20 cellular contexts compared by ENCODE assay signal in the genomic region with DNA sequence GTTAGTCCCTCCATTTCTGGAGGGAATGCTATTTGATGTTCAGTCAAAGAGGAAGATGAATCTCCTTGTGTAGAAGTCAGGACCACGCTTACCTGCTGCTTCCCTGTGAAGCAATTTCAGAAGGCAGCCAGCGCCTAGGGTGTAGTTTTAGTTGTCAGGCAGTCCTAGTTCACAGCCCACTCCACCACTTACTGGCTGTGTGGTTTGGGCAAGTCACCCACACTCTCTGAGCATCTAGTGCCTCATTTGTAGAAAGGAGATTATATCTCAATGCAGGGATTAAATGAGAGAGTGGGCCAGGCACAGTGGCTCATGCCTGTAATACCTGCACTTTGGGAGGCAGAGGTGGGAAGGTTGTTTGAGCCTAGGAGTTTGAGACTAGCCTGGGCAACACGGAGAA. TPM values are rescaled to one million over a fixed set of nuclear protein-coding genes. Genes with fewer than 3 reads are reported as not detected.
"Had no signal": no experiment of that assay in that cellular context is flagged by ENCODE, and none has a peak within 500 bp of the region (broad histone marks: within the 10 kb centered on the region; RNA-seq: fewer than 3 reads in every experiment).

No MANE protein-coding gene starts in this region.

RNA-seq across cellular contexts. Expression of gene MT1H, which starts 2.6 kb away (rescaled TPM):
- total RNA-seq: natural killer cell, occipital lobe, osteoblast, pulmonary artery endothelial cell, right atrium auricular region, sciatic nerve, smooth muscle cell, spleen, temporal lobe, thoracic aorta, ureter, vagina had no signal
- polyA plus RNA-seq: neural cell, ovary, smooth muscle cell had no signal

RNA-seq across cellular contexts. Expression of gene MT1G, which starts 4.3 kb away (rescaled TPM):
- total RNA-seq: occipital lobe, osteoblast, pulmonary artery endothelial cell, smooth muscle cell, vagina had no signal
- polyA plus RNA-seq: neural cell, smooth muscle cell had no signal

RNA-seq across cellular contexts. Expression of gene MT1B, which starts 20.5 kb away (rescaled TPM):
- total RNA-seq: natural killer cell, occipital lobe, osteoblast, ovary, prostate gland, pulmonary artery endothelial cell, right atrium auricular region, sciatic nerve, smooth muscle cell, spleen, stomach, subcutaneous adipose tissue, temporal lobe, thoracic aorta, thyroid gland, tibial nerve, upper lobe of left lung, ureter, vagina had no signal
- polyA plus RNA-seq: neural cell, ovary, smooth muscle cell, spleen had no signal
